ENCODE assay signal across 8 cellular contexts in genomic region chr10:132685121-132685891, GRCh38.
DNase-seq lines count a peak whose midpoint lies in the region; FAIRE-seq and TF ChIP-seq lines count a peak whose summit lies in the region.

No MANE protein-coding gene starts in this region.

- TF ChIP-seq POLR2A in transverse colon (IDR thresholded peaks at IDR 0.05): no peak

- H3K27ac ChIP-seq in transverse colon (peak overlapping the region in 3 of 4 donors; percentile 28 to 40 (median 32)), SJCRH30 (no peak overlapping the region)

- in situ Hi-C loops in transverse colon (cut with MboI; ENCODE audit: low pct_ligation_motif_present in 1 of 4, low pct_unique_long_range_greater_than_20kb in 1 of 4, low sequenced_read_pairs in 3 of 4): no loop called here
- in situ Hi-C loops in GM13976 (cut with MboI; ENCODE audit: low sequenced_read_pairs, unreplicated experiment): no loop called here

- no peaks in the 10 kb centered on the region for H3K36me3 ChIP-seq in transverse colon
- no peaks in the 10 kb centered on the region for H3K36me3 ChIP-seq in SJCRH30

- TF ChIP-seq CTCF in transverse colon (IDR thresholded peaks at IDR 0.05) (no peak), GM13976 (IDR thresholded peaks at IDR 0.05; ENCODE audit: borderline replicate concordance, control extremely low read depth, extremely low read depth, insufficient read depth, missing control alignments) (no peak)

- intact Hi-C loops in transverse colon (cut with DNase I; ENCODE audit: low total_unique reads): no loop called here

- H3K27me3 ChIP-seq in transverse colon (no peaks in the 10 kb centered on the region), SJCRH30 (no peaks in the 10 kb centered on the region)

- no peak for TF ChIP-seq EP300 in transverse colon (IDR thresholded peaks at IDR 0.05; ENCODE audit: low read depth)

- DNase-seq in AG08396 (ENCODE audit: low spot score) (peak; percentile 59), HTR-8/SVneo (ENCODE audit: insufficient read length, low spot score) (peak; percentile 31), amniotic epithelial cell (ENCODE audit: low read depth) (peak; percentile 22), kidney tubule cell (ENCODE audit: low spot score) (peak; percentile 73), transverse colon (peak; percentile 35), SJCRH30 (no peak), AG08395 (ENCODE audit: low spot score) (no peak), GM13976 (ENCODE audit: low spot score) (no peak)

- H3K4me1 ChIP-seq in transverse colon (peaks cover 0 to 14% (median 13%) of the 10 kb centered on the region in 4 donors), SJCRH30 (no peaks in the 10 kb centered on the region)

- no peaks in the 10 kb centered on the region for H3K9me3 ChIP-seq in transverse colon
- no peaks in the 10 kb centered on the region for H3K9me3 ChIP-seq in SJCRH30 (replicated peaks)

- H3K4me3 ChIP-seq in transverse colon (no peak overlapping the region), SJCRH30 (no peak overlapping the region)

- FAIRE-seq in HTR-8/SVneo (lab: Jason Lieb, UNC): peak; percentile 31

- WGBS in transverse colon (ENCODE audit: low coverage in 1 of 2), 2 donors: 46% methylated on average over 32 of the region's 32 CpGs; no CpG with 5 or more reads in 1 of the 2 donors

Comparison
In these comparisons a context has a peak if more than half of its experiments do, and no peak if none do; other contexts are left out.
1. DNase-seq: peak in AG08396 (single experiment), HTR-8/SVneo (single experiment), amniotic epithelial cell (single experiment), kidney tubule cell (single experiment) and transverse colon (single experiment); none in SJCRH30 (0 of 2), AG08395 (single experiment) and GM13976 (single experiment).